ENCODE assay signal across 1 cellular context in genomic region chr11:914747-915493, GRCh38.
TF ChIP-seq lines count a peak whose summit lies in the region.

No MANE protein-coding gene starts in this region.

TF ChIP-seq in K562, 482 proteins besides CTCF, POLR2A, EP300 and RAD21 (continued from another document and continues in another):
- TF ChIP-seq AFF4 (CRISPR knock-in tag; IDR thresholded peaks at IDR 0.05) (no peak), ZNF408 (CRISPR knock-in tag; IDR thresholded peaks at IDR 0.05; ENCODE audit: low read depth) (no peak), SIN3A (IDR thresholded peaks at IDR 0.05; ENCODE audit: borderline replicate concordance in 2 of 2, control insufficient read depth in 1 of 2, low read depth in 2 of 2, low read length in 2 of 2) (no peak), NKRF (IDR thresholded peaks at IDR 0.05; ENCODE audit: borderline replicate concordance) (no peak), HINFP (tag; conservative IDR thresholded peaks at IDR 0.05; ENCODE audit: low read depth) (no peak), PHB2 (IDR thresholded peaks at IDR 0.05; ENCODE audit: low read depth) (no peak), ZBTB9 (CRISPR knock-in tag; IDR thresholded peaks at IDR 0.05) (peak; percentile 93), TRIM25 (IDR thresholded peaks at IDR 0.05; ENCODE audit: borderline replicate concordance) (no peak), SIX5 (IDR thresholded peaks at IDR 0.05; ENCODE audit: borderline replicate concordance in 1 of 2, insufficient read depth in 1 of 2, low read depth in 1 of 2, low read length in 2 of 2) (no peak), VEZF1 (CRISPR knock-in tag; IDR thresholded peaks at IDR 0.05) (no peak; the same call in 1 of the 2 replicates), DMBX1 (CRISPR knock-in tag; IDR thresholded peaks at IDR 0.05; ENCODE audit: borderline replicate concordance) (no peak), HDGF (IDR thresholded peaks at IDR 0.05) (no peak), RCOR1 (IDR thresholded peaks at IDR 0.05; ENCODE audit: borderline replicate concordance in 1 of 2, low read depth in 2 of 2, low read length in 2 of 2) (no peak), NFIX (CRISPR knock-in tag; IDR thresholded peaks at IDR 0.05; ENCODE audit: low read depth) (no peak), RFX7 (CRISPR knock-in tag; IDR thresholded peaks at IDR 0.05) (no peak), SREBF2 (CRISPR knock-in tag; IDR thresholded peaks at IDR 0.05) (no peak), KAT8 (IDR thresholded peaks at IDR 0.05; ENCODE audit: low read depth) (no peak), TFAM (CRISPR knock-in tag; conservative IDR thresholded peaks at IDR 0.05) (no peak), E2F4 (CRISPR knock-in tag; IDR thresholded peaks at IDR 0.05; ENCODE audit: low read depth) (no peak), ZNF165 (CRISPR knock-in tag; IDR thresholded peaks at IDR 0.05; ENCODE audit: borderline replicate concordance) (peak; percentile 79), CHD7 (IDR thresholded peaks at IDR 0.05; ENCODE audit: low read depth, low read length) (no peak), ZNF282 (CRISPR knock-in tag; IDR thresholded peaks at IDR 0.05) (no peak), CREB3 (tag; conservative IDR thresholded peaks at IDR 0.05; ENCODE audit: low read depth) (peak; percentile 86), MEIS2 (IDR thresholded peaks at IDR 0.05; ENCODE audit: partially characterized antibody) (no peak)
